Comparison of ENCODE assay signal across 8 cellular contexts in genomic region chr6:52993461-52993860, GRCh38. TPM values are rescaled to one million over a fixed set of nuclear protein-coding genes. Genes with fewer than 3 reads are reported as not detected.
DNase-seq lines count a peak whose midpoint lies in the region; ATAC-seq and TF ChIP-seq lines count a peak whose summit lies in the region.

No MANE protein-coding gene starts in this region.

- H3K4me1 ChIP-seq in right cardiac atrium (ENCODE audit: control insufficient read depth, insufficient read depth, low read length) (peaks cover 1% of the 10 kb centered on the region), skeletal muscle satellite cell (ENCODE audit: control insufficient read depth, insufficient read depth, low read length) (peaks cover 34% of the 10 kb centered on the region)

- H3K4me3 ChIP-seq in right cardiac atrium (ENCODE audit: low read length) (peak overlapping the region; percentile 61), skeletal muscle satellite cell (ENCODE audit: low read length) (peak overlapping the region; percentile 77)

- H3K4me3 Mint-ChIP-seq in HFFc6 = peak overlapping the region; percentile 99
- peak overlapping the region; percentile 90 for H3K4me3 Mint-ChIP-seq in activated T-helper 2 cell treated with anti-CD3 and anti-CD28 coated beads, Interferon-gamma antibody, Interleukin-2, Interleukin-4, amounts not matched to agents 10 μg/mL and 5 μg/mL and 100 μg/mL, durations not matched to agents 14 hours and 24 hours and 36 hours (ENCODE audit: low read depth)
- H3K4me3 Mint-ChIP-seq in T-helper 17 cell = no peak overlapping the region

- peaks cover 6% of the 10 kb centered on the region for H3K9me3 Mint-ChIP-seq in HFFc6
- no peaks in the 10 kb centered on the region for H3K9me3 Mint-ChIP-seq in activated T-helper 2 cell treated with anti-CD3 and anti-CD28 coated beads, Interferon-gamma antibody, Interleukin-2, Interleukin-4, amounts not matched to agents 10 μg/mL and 5 μg/mL and 100 μg/mL, durations not matched to agents 14 hours and 24 hours and 36 hours

- H3K36me3 Mint-ChIP-seq in HFFc6 (ENCODE audit: low read depth) = peaks cover 24% of the 10 kb centered on the region
- H3K36me3 Mint-ChIP-seq in activated T-helper 2 cell treated with anti-CD3 and anti-CD28 coated beads, Interferon-gamma antibody, Interleukin-2, Interleukin-4, amounts not matched to agents 10 μg/mL and 5 μg/mL and 100 μg/mL, durations not matched to agents 14 hours and 24 hours and 36 hours (ENCODE audit: low read depth) = peaks cover 57% of the 10 kb centered on the region
- no peaks in the 10 kb centered on the region for H3K36me3 Mint-ChIP-seq in T-helper 17 cell (ENCODE audit: low read depth)

- 20% methylated on average over 2 of the region's 2 CpGs for WGBS in right cardiac atrium

- no peak for TF ChIP-seq CTCF in HFFc6 (IDR thresholded peaks at IDR 0.05)

- DNase-seq in HFFc6 = no peak
- DNase-seq in activated T-helper 2 cell treated with anti-CD3 and anti-CD28 coated beads, Interferon-gamma antibody, Interleukin-2, Interleukin-4, amounts not matched to agents 10 μg/mL and 5 μg/mL and 100 μg/mL, durations not matched to agents 14 hours and 24 hours and 36 hours (ENCODE audit: low spot score) = no peak
- no peak for DNase-seq in right cardiac atrium
- DNase-seq in T-helper 17 cell = no peak
- no peak for DNase-seq in H4 (ENCODE audit: low spot score)

- H3K27me3 ChIP-seq in right cardiac atrium (ENCODE audit: control insufficient read depth, insufficient read depth) (no peaks in the 10 kb centered on the region), skeletal muscle satellite cell (ENCODE audit: control insufficient read depth, insufficient read depth, low read length) (no peaks in the 10 kb centered on the region)

- H3K4me2 ChIP-seq in skeletal muscle satellite cell (ENCODE audit: low read length) = peak overlapping the region; percentile 77

- intact Hi-C loops in activated T-helper 2 cell treated with anti-CD3 and anti-CD28 coated beads, Interferon-gamma antibody, Interleukin-2, Interleukin-4, amounts not matched to agents 10 μg/mL and 5 μg/mL and 100 μg/mL, durations not matched to agents 14 hours and 24 hours and 36 hours (cut with micrococcal nuclease) = loop anchor here (10.0 kb wide), 2 partner anchors 491 to 769 kb away; no protein-coding TSS in a partner anchor
- intact Hi-C loops in right cardiac atrium (cut with DNase I) = no loop called here

- no peak overlapping the region for H3K27ac ChIP-seq in right cardiac atrium (ENCODE audit: low read length)

- H3K4me1 Mint-ChIP-seq in HFFc6 (ENCODE audit: low read depth) (peaks cover 58% of the 10 kb centered on the region), T-helper 17 cell (peaks cover 25% of the 10 kb centered on the region)
- H3K4me1 Mint-ChIP-seq in activated T-helper 2 cell treated with anti-CD3 and anti-CD28 coated beads, Interferon-gamma antibody, Interleukin-2, Interleukin-4, amounts not matched to agents 10 μg/mL and 5 μg/mL and 100 μg/mL, durations not matched to agents 14 hours and 24 hours and 36 hours (ENCODE audit: low read depth) = peaks cover 47% of the 10 kb centered on the region

- H3K9me3 ChIP-seq in right cardiac atrium (ENCODE audit: control insufficient read depth, low read length) (no peaks in the 10 kb centered on the region), skeletal muscle satellite cell (replicated peaks; ENCODE audit: low read length) (no peaks in the 10 kb centered on the region), T-helper 17 cell (ENCODE audit: control insufficient read depth, low read length, poor library complexity, severe bottlenecking) (no peaks in the 10 kb centered on the region)

- peaks cover 23% of the 10 kb centered on the region for H3K36me3 ChIP-seq in skeletal muscle satellite cell (ENCODE audit: insufficient read depth, low read length)

- H3K27me3 Mint-ChIP-seq in HFFc6 (ENCODE audit: insufficient read depth) (peaks cover 10% of the 10 kb centered on the region), T-helper 17 cell (peaks cover 16% of the 10 kb centered on the region)
- H3K27me3 Mint-ChIP-seq in activated T-helper 2 cell treated with anti-CD3 and anti-CD28 coated beads, Interferon-gamma antibody, Interleukin-2, Interleukin-4, amounts not matched to agents 10 μg/mL and 5 μg/mL and 100 μg/mL, durations not matched to agents 14 hours and 24 hours and 36 hours (ENCODE audit: low read depth) = peaks cover 8% of the 10 kb centered on the region

- peak overlapping the region; percentile 91 for H3K9ac ChIP-seq in skeletal muscle satellite cell (ENCODE audit: low read depth, low read length)

- H3K27ac Mint-ChIP-seq in HFFc6 = peak overlapping the region; percentile 98
- H3K27ac Mint-ChIP-seq in activated T-helper 2 cell treated with anti-CD3 and anti-CD28 coated beads, Interferon-gamma antibody, Interleukin-2, Interleukin-4, amounts not matched to agents 10 μg/mL and 5 μg/mL and 100 μg/mL, durations not matched to agents 14 hours and 24 hours and 36 hours = peak overlapping the region; percentile 71
- no peak overlapping the region for H3K27ac Mint-ChIP-seq in T-helper 17 cell

- ATAC-seq in right cardiac atrium (no peak), GM21447 (IDR thresholded peaks at IDR 0.05; ENCODE audit: unreplicated experiment) (no peak), T-helper 17 cell (no peak), HG03378 (IDR thresholded peaks at IDR 0.05; ENCODE audit: unreplicated experiment) (no peak)

RNA-seq across cellular contexts. Expression of gene GSTA4, which starts 1.6 kb away (rescaled TPM):
- 10 to 100 TPM; 15.5 to 21.2 (median 19.7) TPM for total RNA-seq in HFFc6 (2021; fragmentation: NEBNext Ultra II Directional; extraction: Animal tissue kit (Norgen Biotek cat#: 25700))
- 69.7 and 70.2 TPM in 2 replicates for total RNA-seq in activated T-helper 2 cell treated with anti-CD3 and anti-CD28 coated beads, Interferon-gamma antibody, Interleukin-2, Interleukin-4, amounts not matched to agents 10 μg/mL and 5 μg/mL and 100 μg/mL, durations not matched to agents 14 hours and 24 hours and 36 hours
- total RNA-seq in right cardiac atrium (10 to 100 TPM; 11.5 to 17.6 (median 15.4) TPM), T-helper 17 cell (under 1 TPM; 0.60 to 0.87 TPM)
- 16.8 TPM for polyA plus RNA-seq in right cardiac atrium
- total RNA-seq in skeletal muscle satellite cell (2012; rRNA removed) = 35.6 and 45.1 TPM in 2 replicates
- total RNA-seq in H4 (2014; rRNA removed; shearing (Covaris generic)) = 14.9 and 19.2 TPM in 2 replicates
